Comparison of ENCODE assay signal across 18 cellular contexts in the genomic region with DNA sequence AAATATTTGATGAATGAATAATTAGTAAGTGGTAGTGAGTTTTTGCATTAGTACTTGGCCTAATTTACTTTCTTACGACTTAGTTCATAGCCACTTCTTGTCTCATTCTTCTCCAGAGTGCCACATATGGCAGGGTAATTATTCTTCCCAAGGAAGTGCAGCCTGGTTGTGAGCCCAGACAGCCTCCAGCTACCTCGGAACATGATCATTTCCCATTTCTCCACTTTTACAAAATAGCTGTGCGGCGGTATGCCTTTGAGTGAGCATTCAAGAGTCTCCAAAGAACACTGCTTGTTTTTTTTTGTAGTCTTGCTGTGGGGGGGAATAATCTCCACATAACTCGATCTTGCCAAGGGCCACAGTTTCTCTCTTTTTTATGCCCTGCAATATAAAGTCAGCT.
"Had no signal": no experiment of that assay in that cellular context is flagged by ENCODE, and none has a peak within 500 bp of the region (broad histone marks: within the 10 kb centered on the region; RNA-seq: fewer than 3 reads in every experiment).

No MANE protein-coding gene starts in this region.

- DNase-seq: KBM-7; NCI-H1048; NCI-H1105 treated with DMSO at 0.1 percent for 48 hours; NCI-H1417 treated with DMSO at 0.1 percent for 48 hours; NCI-H146; NCI-H1694 treated with DMSO at 0.1 percent for 48 hours; NCI-H1930; NCI-H2081; NCI-H2107; NCI-H345; NCI-H526 treated with DMSO at 0.1 percent for 48 hours; NCI-H774; NK-92 treated with Interleukin-12 subunit alpha and Interleukin-12 subunit beta, amount 100 ng/mL, for 24 hours; PC-3; SHP77; SK-N-SH; SW 1271; T-cell had no signal
